Comparison of ENCODE assay signal across 8 cellular contexts in the genomic region with DNA sequence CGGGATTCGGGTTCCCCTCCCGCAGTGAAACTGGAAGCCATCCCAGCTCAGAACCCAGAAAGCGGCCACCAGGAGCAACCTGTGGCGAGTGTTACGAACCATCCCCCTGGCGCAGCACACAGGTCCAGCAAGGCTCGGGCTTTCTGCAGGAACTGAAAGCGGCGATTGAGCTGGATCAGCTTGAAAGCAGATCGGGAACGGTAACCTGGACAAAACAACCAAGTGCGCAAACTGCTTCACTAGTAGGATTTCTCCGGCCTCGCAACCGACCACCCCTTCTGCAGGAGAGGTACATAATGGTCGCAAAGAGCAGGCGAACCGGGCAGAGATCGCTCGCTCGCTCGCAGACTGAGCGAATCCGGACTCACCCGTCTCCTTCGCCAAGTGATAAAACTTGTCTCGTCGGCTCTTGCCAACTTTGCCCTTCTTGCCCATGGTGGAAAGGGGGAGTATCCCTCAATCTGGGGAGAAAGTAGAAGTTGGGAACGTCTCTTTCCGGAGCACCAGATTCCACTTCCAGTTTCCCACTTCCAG. TPM values are rescaled to one million over a fixed set of nuclear protein-coding genes. Genes with fewer than 3 reads are reported as not detected.
A peak's percentile ranks its signal among the peaks of the same experiment; 100 is the strongest.
DNase-seq lines count a peak whose midpoint lies in the region; ATAC-seq and TF ChIP-seq lines count a peak whose summit lies in the region.

No MANE protein-coding gene starts in this region.

- peak; percentile 0 for ATAC-seq in activated naive CD8-positive, alpha-beta T cell treated with anti-CD3 and anti-CD28 coated beads, Interleukin-2, amount 50 U/mL, for 24 hours
- no peak for ATAC-seq in HG03025 (IDR thresholded peaks at IDR 0.05; ENCODE audit: low FRiP score, unreplicated experiment)

- H3K36me3 ChIP-seq in smooth muscle cell (ENCODE audit: low read depth) = no peaks in the 10 kb centered on the region

- no peaks in the 10 kb centered on the region for H3K27me3 ChIP-seq in smooth muscle cell (ENCODE audit: low read depth)

- peak overlapping the region; percentile 97 for H3K9ac ChIP-seq in smooth muscle cell (ENCODE audit: low read depth)

- peaks cover 36% of the 10 kb centered on the region for H3K79me2 ChIP-seq in smooth muscle cell (ENCODE audit: low read depth)

- peak overlapping the region; percentile 100 for H3K27ac Mint-ChIP-seq in activated naive CD8-positive, alpha-beta T cell treated with anti-CD3 and anti-CD28 coated beads, Interleukin-2, amount 50 U/mL, for 24 hours

- H4K20me1 ChIP-seq in smooth muscle cell (ENCODE audit: low read depth) = peaks cover 8% of the 10 kb centered on the region

- WGBS in smooth muscle cell (ENCODE audit: low lambda C conversion rate) = 2% methylated on average over 31 of the region's 31 CpGs

- no peaks in the 10 kb centered on the region for H3K27me3 Mint-ChIP-seq in activated naive CD8-positive, alpha-beta T cell treated with anti-CD3 and anti-CD28 coated beads, Interleukin-2, amount 50 U/mL, for 24 hours

- peaks cover 3% of the 10 kb centered on the region for H3F3A ChIP-seq in smooth muscle cell (ENCODE audit: low read depth)

- peaks cover 89% of the 10 kb centered on the region for H3K36me3 Mint-ChIP-seq in activated naive CD8-positive, alpha-beta T cell treated with anti-CD3 and anti-CD28 coated beads, Interleukin-2, amount 50 U/mL, for 24 hours (ENCODE audit: low read depth)

- H3K9me3 ChIP-seq in smooth muscle cell (replicated peaks; ENCODE audit: low read depth) = no peaks in the 10 kb centered on the region

- peak overlapping the region; percentile 99 for H2AFZ ChIP-seq in smooth muscle cell (ENCODE audit: low read depth)

- peaks cover 14% of the 10 kb centered on the region for H3K4me1 ChIP-seq in smooth muscle cell (ENCODE audit: low read depth)

- H3K27ac ChIP-seq in smooth muscle cell (ENCODE audit: low read depth) = peak overlapping the region; percentile 95

- DNase-seq in GM12865 (ENCODE audit: low read depth) (no peak), HT-29 (ENCODE audit: low spot score) (peak; percentile 55), smooth muscle cell (lab: John Stamatoyannopoulos, UW; ENCODE audit: unreplicated experiment) (no peak), NCI-H2081 (lab: John Stamatoyannopoulos, UW) (no peak)
- no peak for DNase-seq in activated naive CD8-positive, alpha-beta T cell treated with anti-CD3 and anti-CD28 coated beads, Interleukin-2, amount 50 U/mL, for 24 hours
- DNase-seq in activated CD4-positive, alpha-beta T cell treated with anti-CD3 and anti-CD28 coated beads, Interleukin-2, amount 50 U/mL, for 4 hours = no peak

- no peak for TF ChIP-seq CTCF in GM12865 (IDR thresholded peaks at IDR 0.05; ENCODE audit: insufficient read depth, low read depth, low read length, missing control alignments)
- no peak for TF ChIP-seq CTCF in smooth muscle cell (IDR thresholded peaks at IDR 0.05; ENCODE audit: borderline replicate concordance, insufficient read depth, poor library complexity, severe bottlenecking)

- H3K4me2 ChIP-seq in smooth muscle cell = peak overlapping the region; percentile 95

- H3K9me3 Mint-ChIP-seq in activated naive CD8-positive, alpha-beta T cell treated with anti-CD3 and anti-CD28 coated beads, Interleukin-2, amount 50 U/mL, for 24 hours = no peaks in the 10 kb centered on the region

- peaks cover 84% of the 10 kb centered on the region for H3K4me1 Mint-ChIP-seq in activated naive CD8-positive, alpha-beta T cell treated with anti-CD3 and anti-CD28 coated beads, Interleukin-2, amount 50 U/mL, for 24 hours

- H3K4me3 Mint-ChIP-seq in activated naive CD8-positive, alpha-beta T cell treated with anti-CD3 and anti-CD28 coated beads, Interleukin-2, amount 50 U/mL, for 24 hours = peak overlapping the region; percentile 100

- H3K4me3 ChIP-seq in GM12865 (ENCODE audit: low read depth, low read length) = peak overlapping the region; percentile 61
- peak overlapping the region; percentile 98 for H3K4me3 ChIP-seq in iPS-11a (ENCODE audit: low read depth, low read length)
- H3K4me3 ChIP-seq in smooth muscle cell = peak overlapping the region; percentile 71

RNA-seq across cellular contexts. Expression of a gene that starts 0.7 kb away (rescaled TPM):
- 56.3 and 65.3 TPM in 2 replicates for total RNA-seq in HT-29 (2014; rRNA removed; shearing (Covaris generic))
- 32.3 and 46.2 TPM in 2 replicates for total RNA-seq in smooth muscle cell
- polyA plus RNA-seq in smooth muscle cell = 132 and 153 TPM in 2 replicates

RNA-seq across cellular contexts. Expression of a gene that starts 0.9 kb away (rescaled TPM):
- total RNA-seq in HT-29 (2014; rRNA removed; shearing (Covaris generic)) = 35.7 and 41.7 TPM in 2 replicates
- total RNA-seq in smooth muscle cell = 32.5 and 46.8 TPM in 2 replicates
- 21.9 and 24.8 TPM in 2 replicates for polyA plus RNA-seq in smooth muscle cell

RNA-seq across cellular contexts. Expression of a gene that starts 15.9 kb away (rescaled TPM):
- total RNA-seq in HT-29 (2014; rRNA removed; shearing (Covaris generic)) = 205 and 206 TPM in 2 replicates
- 41.6 and 43.7 TPM in 2 replicates for total RNA-seq in smooth muscle cell
- polyA plus RNA-seq in smooth muscle cell = 41.9 and 58.6 TPM in 2 replicates

RNA-seq across cellular contexts. Expression of a gene that starts 46.9 kb away (rescaled TPM):
- total RNA-seq in HT-29 (2014; rRNA removed; shearing (Covaris generic)) = not detected in 2 replicates
- not detected in 2 replicates for total RNA-seq in smooth muscle cell
- polyA plus RNA-seq in smooth muscle cell = not detected in 2 replicates

RNA-seq across cellular contexts. Expression of a gene that starts 52.6 kb away (rescaled TPM):
- 42.3 and 45.3 TPM in 2 replicates for total RNA-seq in HT-29 (2014; rRNA removed; shearing (Covaris generic))
- 80.1 and 80.5 TPM in 2 replicates for total RNA-seq in smooth muscle cell
- polyA plus RNA-seq in smooth muscle cell = 30.1 and 31.7 TPM in 2 replicates
